8 cellular contexts compared by ENCODE assay signal in genomic region chr7:5634107-5634950, GRCh38. TPM values are rescaled to one million over a fixed set of nuclear protein-coding genes. Genes with fewer than 3 reads are reported as not detected.
DNase-seq lines count a peak whose midpoint lies in the region; ATAC-seq, FAIRE-seq and TF ChIP-seq lines count a peak whose summit lies in the region.

No MANE protein-coding gene starts in this region.

- intact Hi-C loops in kidney (cut with DNase I): no loop called here

- DNase-seq in HTR-8/SVneo (ENCODE audit: insufficient read length, low spot score) (no peak), astrocyte of the hippocampus (ENCODE audit: low read depth, low spot score) (peak; percentile 46), kidney (peak; percentile 93), NCI-H2196 treated with DMSO at 0.1 percent for 48 hours (lab: John Stamatoyannopoulos, UW; ENCODE audit: unreplicated experiment) (no peak)
- DNase-seq in activated CD4-positive, alpha-beta T cell treated with anti-CD3 and anti-CD28 coated beads, Interleukin-2, amount 50 U/mL, for 4 hours: no peak
- no peak for DNase-seq in natural killer cell treated with Interleukin-12 subunit alpha and Interleukin-12 subunit beta and Interleukin-15 and Interleukin-18, amount 100 ng/mL, for 72 hours (ENCODE audit: low spot score)

- H3K4me3 ChIP-seq in kidney (ENCODE audit: low read length in 2 of 2) (peak overlapping the region; percentile 7 to 18), subcutaneous abdominal adipose tissue (ENCODE audit: low read depth in 1 of 5, low read length in 5 of 5) (peak overlapping the region; percentile 17 to 51 (median 41))

- H3K4me1 Mint-ChIP-seq in natural killer cell treated with Interleukin-12 subunit alpha and Interleukin-12 subunit beta and Interleukin-15 and Interleukin-18, amount 100 ng/mL, for 72 hours (ENCODE audit: low read depth in 2 of 2): peaks cover 26 to 28% of the 10 kb centered on the region in 2 donors

- H3K27ac Mint-ChIP-seq in natural killer cell treated with Interleukin-12 subunit alpha and Interleukin-12 subunit beta and Interleukin-15 and Interleukin-18, amount 100 ng/mL, for 72 hours: no peak overlapping the region

- H3K36me3 ChIP-seq in kidney (ENCODE audit: control insufficient read depth in 1 of 2, insufficient read depth in 2 of 2, low read length in 2 of 2) (peaks cover 0 to 3% of the 10 kb centered on the region in 2 donors), subcutaneous abdominal adipose tissue (ENCODE audit: control insufficient read depth in 5 of 5, insufficient read depth in 5 of 5, low read length in 5 of 5) (peaks cover 4 to 25% (median 8%) of the 10 kb centered on the region in 5 donors)

- H3K9me3 ChIP-seq in kidney (ENCODE audit: control insufficient read depth in 1 of 2, low read length in 2 of 2) (no peaks in the 10 kb centered on the region), subcutaneous abdominal adipose tissue (ENCODE audit: control insufficient read depth in 5 of 5, low read length in 5 of 5) (no peaks in the 10 kb centered on the region)

- H3K4me1 ChIP-seq in kidney (ENCODE audit: control insufficient read depth in 1 of 2, insufficient read depth in 1 of 2, low read depth in 1 of 2, low read length in 2 of 2): peaks cover 13 to 23% of the 10 kb centered on the region in 2 donors
- peaks cover 32 to 81% (median 75%) of the 10 kb centered on the region in 5 donors for H3K4me1 ChIP-seq in subcutaneous abdominal adipose tissue (ENCODE audit: control insufficient read depth in 5 of 5, insufficient read depth in 5 of 5, low read length in 5 of 5)

- H3K4me3 Mint-ChIP-seq in natural killer cell treated with Interleukin-12 subunit alpha and Interleukin-12 subunit beta and Interleukin-15 and Interleukin-18, amount 100 ng/mL, for 72 hours: no peak overlapping the region

- no peak for TF ChIP-seq CTCF in kidney (IDR thresholded peaks at IDR 0.05; ENCODE audit: borderline replicate concordance, extremely low read depth, insufficient read depth)

- no peaks in the 10 kb centered on the region for H3K27me3 Mint-ChIP-seq in natural killer cell treated with Interleukin-12 subunit alpha and Interleukin-12 subunit beta and Interleukin-15 and Interleukin-18, amount 100 ng/mL, for 72 hours

- H3K9me3 Mint-ChIP-seq in natural killer cell treated with Interleukin-12 subunit alpha and Interleukin-12 subunit beta and Interleukin-15 and Interleukin-18, amount 100 ng/mL, for 72 hours: no peaks in the 10 kb centered on the region

- no peaks in the 10 kb centered on the region for H3K36me3 Mint-ChIP-seq in natural killer cell treated with Interleukin-12 subunit alpha and Interleukin-12 subunit beta and Interleukin-15 and Interleukin-18, amount 100 ng/mL, for 72 hours

- no peak for ATAC-seq in GM21737 (IDR thresholded peaks at IDR 0.05; ENCODE audit: unreplicated experiment)
- no peak for ATAC-seq in natural killer cell treated with Interleukin-12 subunit alpha and Interleukin-12 subunit beta and Interleukin-15 and Interleukin-18, amount 100 ng/mL, for 72 hours

- H3K9ac ChIP-seq in kidney (ENCODE audit: low read length in 2 of 2) (peak overlapping the region; percentile 9 to 17), subcutaneous abdominal adipose tissue (ENCODE audit: low read length in 5 of 5) (peak overlapping the region in 2 of 5 donors; percentile 13 to 52)

- H3K27me3 ChIP-seq in subcutaneous abdominal adipose tissue (ENCODE audit: control insufficient read depth in 5 of 5, insufficient read depth in 4 of 5, low read length in 5 of 5): no peaks in the 10 kb centered on the region

- H3K27ac ChIP-seq in kidney (ENCODE audit: low read depth in 2 of 2, low read length in 2 of 2) (peak overlapping the region; percentile 68 to 75), subcutaneous abdominal adipose tissue (ENCODE audit: low read depth, low read length) (peak overlapping the region; percentile 79)

- peak; percentile 13 for FAIRE-seq in HTR-8/SVneo (lab: Jason Lieb, UNC)
- FAIRE-seq in kidney (lab: Jason Lieb, UNC): no peak

RNA-seq across cellular contexts. Expression of gene FSCN1, which starts 41.7 kb away (rescaled TPM):
- total RNA-seq in kidney: 41.8 TPM
- polyA plus RNA-seq in kidney (ENCODE audit: insufficient read depth, low read depth, low replicate concordance): 22.5 TPM
- 10 to 100 TPM; 15.6 to 32.1 TPM for total RNA-seq in natural killer cell treated with Interleukin-12 subunit alpha and Interleukin-12 subunit beta and Interleukin-15 and Interleukin-18, amount 100 ng/mL, for 72 hours

Comparison
In these comparisons a context has a peak if more than half of its experiments do, and no peak if none do; other contexts are left out.
1. DNase-seq: peak in astrocyte of the hippocampus (single experiment) and kidney (single experiment); none in HTR-8/SVneo (single experiment), NCI-H2196 treated with DMSO at 0.1 percent for 48 hours (single experiment), activated CD4-positive, alpha-beta T cell treated with anti-CD3 and anti-CD28 coated beads, Interleukin-2, amount 50 U/mL, for 4 hours (0 of 2) and natural killer cell treated with Interleukin-12 subunit alpha and Interleukin-12 subunit beta and Interleukin-15 and Interleukin-18, amount 100 ng/mL, for 72 hours (single experiment).